Comparison of ENCODE assay signal across 1 cellular context in the genomic region with DNA sequence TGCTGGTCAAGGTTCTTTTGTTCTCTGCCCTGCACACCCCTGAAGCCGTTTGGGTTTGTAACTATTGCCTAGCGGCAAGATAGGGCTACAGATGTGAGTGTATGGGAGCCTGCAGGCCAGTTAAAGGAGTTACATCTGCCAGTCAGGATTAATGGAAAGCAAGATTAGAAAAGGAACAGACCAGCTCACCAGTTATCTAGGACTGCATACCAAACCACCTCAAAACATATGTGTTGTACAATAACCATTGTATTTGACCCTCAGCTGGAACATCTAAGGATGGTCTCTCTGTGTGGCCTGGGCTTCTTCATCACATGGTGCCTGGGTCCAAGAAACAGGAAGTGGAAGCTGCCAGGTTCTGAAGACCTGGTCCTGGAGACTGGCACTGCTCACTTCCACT.
TF ChIP-seq lines count a peak whose summit lies in the region.

No MANE protein-coding gene starts in this region.

TF ChIP-seq in K562, 482 proteins besides CTCF, POLR2A, EP300 and RAD21 (continued from another document and continues in another):
- TF ChIP-seq, protein P1, sequence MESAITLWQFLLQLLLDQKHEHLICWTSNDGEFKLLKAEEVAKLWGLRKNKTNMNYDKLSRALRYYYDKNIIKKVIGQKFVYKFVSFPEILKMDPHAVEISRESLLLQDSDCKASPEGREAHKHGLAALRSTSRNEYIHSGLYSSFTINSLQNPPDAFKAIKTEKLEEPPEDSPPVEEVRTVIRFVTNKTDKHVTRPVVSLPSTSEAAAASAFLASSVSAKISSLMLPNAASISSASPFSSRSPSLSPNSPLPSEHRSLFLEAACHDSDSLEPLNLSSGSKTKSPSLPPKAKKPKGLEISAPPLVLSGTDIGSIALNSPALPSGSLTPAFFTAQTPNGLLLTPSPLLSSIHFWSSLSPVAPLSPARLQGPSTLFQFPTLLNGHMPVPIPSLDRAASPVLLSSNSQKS (CRISPR knock-in tag; IDR thresholded peaks at IDR 0.05), result no peak
- TF ChIP-seq ARID1B (IDR thresholded peaks at IDR 0.05) (peak; percentile 86), RHOXF2B (CRISPR knock-in tag; conservative IDR thresholded peaks at IDR 0.05) (no peak), TCF7 (IDR thresholded peaks at IDR 0.05; ENCODE audit: borderline replicate concordance) (0 out of 2 replicates have a peak, but pooled peaks have one; percentile 26), OTX1 (CRISPR knock-in tag; IDR thresholded peaks at IDR 0.05) (no peak), ZNF408 (CRISPR knock-in tag; IDR thresholded peaks at IDR 0.05; ENCODE audit: low read depth) (no peak), BACH1 (tag; IDR thresholded peaks at IDR 0.05) (no peak), GTF2E2 (tag; IDR thresholded peaks at IDR 0.05) (no peak), FOXJ3 (CRISPR knock-in tag; IDR thresholded peaks at IDR 0.05) (no peak), SIRT6 (IDR thresholded peaks at IDR 0.05; ENCODE audit: low read depth, low read length) (no peak), HEY1 (CRISPR knock-in tag; IDR thresholded peaks at IDR 0.05; ENCODE audit: borderline replicate concordance) (no peak), RBM17 (IDR thresholded peaks at IDR 0.05; ENCODE audit: borderline replicate concordance, low read depth, low read length) (no peak), ZNF274 (IDR thresholded peaks at IDR 0.05; ENCODE audit: borderline replicate concordance, low read depth, low read length) (no peak; the same call in 1 of the 2 replicates), GATA2 (CRISPR knock-in tag; IDR thresholded peaks at IDR 0.05) (peak; percentile 79), CHD1 (IDR thresholded peaks at IDR 0.05; ENCODE audit: low read length) (no peak), RAD51 (IDR thresholded peaks at IDR 0.05; ENCODE audit: borderline replicate concordance, low read depth) (0 out of 2 replicates have a peak, but pooled peaks have one; percentile 7), NFYB (IDR thresholded peaks at IDR 0.05; ENCODE audit: extremely low read depth, insufficient read length) (no peak), ERF (CRISPR knock-in tag; IDR thresholded peaks at IDR 0.05) (no peak), ZC3H4 (CRISPR knock-in tag; IDR thresholded peaks at IDR 0.05; ENCODE audit: borderline replicate concordance) (no peak), TAF9B (IDR thresholded peaks at IDR 0.05; ENCODE audit: partially characterized antibody) (no peak)
- TF ChIP-seq, protein P2, sequence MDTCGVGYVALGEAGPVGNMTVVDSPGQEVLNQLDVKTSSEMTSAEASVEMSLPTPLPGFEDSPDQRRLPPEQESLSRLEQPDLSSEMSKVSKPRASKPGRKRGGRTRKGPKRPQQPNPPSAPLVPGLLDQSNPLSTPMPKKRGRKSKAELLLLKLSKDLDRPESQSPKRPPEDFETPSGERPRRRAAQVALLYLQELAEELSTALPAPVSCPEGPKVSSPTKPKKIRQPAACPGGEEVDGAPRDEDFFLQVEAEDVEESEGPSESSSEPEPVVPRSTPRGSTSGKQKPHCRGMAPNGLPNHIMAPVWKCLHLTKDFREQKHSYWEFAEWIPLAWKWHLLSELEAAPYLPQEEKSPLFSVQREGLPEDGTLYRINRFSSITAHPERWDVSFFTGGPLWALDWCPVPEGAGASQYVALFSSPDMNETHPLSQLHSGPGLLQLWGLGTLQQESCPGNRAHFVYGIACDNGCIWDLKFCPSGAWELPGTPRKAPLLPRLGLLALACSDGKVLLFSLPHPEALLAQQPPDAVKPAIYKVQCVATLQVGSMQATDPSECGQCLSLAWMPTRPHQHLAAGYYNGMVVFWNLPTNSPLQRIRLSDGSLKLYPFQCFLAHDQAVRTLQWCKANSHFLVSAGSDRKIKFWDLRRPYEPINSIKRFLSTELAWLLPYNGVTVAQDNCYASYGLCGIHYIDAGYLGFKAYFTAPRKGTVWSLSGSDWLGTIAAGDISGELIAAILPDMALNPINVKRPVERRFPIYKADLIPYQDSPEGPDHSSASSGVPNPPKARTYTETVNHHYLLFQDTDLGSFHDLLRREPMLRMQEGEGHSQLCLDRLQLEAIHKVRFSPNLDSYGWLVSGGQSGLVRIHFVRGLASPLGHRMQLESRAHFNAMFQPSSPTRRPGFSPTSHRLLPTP (IDR thresholded peaks at IDR 0.05; ENCODE audit: borderline replicate concordance, extremely low read depth, insufficient read length), result no peak
- TF ChIP-seq, protein P3, sequence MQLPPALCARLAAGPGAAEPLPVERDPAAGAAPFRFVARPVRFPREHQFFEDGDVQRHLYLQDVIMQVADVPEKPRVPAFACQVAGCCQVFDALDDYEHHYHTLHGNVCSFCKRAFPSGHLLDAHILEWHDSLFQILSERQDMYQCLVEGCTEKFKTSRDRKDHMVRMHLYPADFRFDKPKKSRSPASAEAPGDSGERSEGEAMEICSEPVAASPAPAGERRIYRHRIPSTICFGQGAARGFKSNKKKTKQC (CRISPR knock-in tag; IDR thresholded peaks at IDR 0.05), result no peak
- TF ChIP-seq, protein P4, sequence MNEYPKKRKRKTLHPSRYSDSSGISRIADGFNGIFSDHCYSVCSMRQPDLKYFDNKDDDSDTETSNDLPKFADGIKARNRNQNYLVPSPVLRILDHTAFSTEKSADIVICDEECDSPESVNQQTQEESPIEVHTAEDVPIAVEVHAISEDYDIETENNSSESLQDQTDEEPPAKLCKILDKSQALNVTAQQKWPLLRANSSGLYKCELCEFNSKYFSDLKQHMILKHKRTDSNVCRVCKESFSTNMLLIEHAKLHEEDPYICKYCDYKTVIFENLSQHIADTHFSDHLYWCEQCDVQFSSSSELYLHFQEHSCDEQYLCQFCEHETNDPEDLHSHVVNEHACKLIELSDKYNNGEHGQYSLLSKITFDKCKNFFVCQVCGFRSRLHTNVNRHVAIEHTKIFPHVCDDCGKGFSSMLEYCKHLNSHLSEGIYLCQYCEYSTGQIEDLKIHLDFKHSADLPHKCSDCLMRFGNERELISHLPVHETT (CRISPR knock-in tag; conservative IDR thresholded peaks at IDR 0.05 in 1 of 2, IDR thresholded peaks at IDR 0.05 in 1 of 2), result peak in 1 of 2 experiments; percentile 60; a peak in 1 of 4 replicates
- TF ChIP-seq, protein P5, sequence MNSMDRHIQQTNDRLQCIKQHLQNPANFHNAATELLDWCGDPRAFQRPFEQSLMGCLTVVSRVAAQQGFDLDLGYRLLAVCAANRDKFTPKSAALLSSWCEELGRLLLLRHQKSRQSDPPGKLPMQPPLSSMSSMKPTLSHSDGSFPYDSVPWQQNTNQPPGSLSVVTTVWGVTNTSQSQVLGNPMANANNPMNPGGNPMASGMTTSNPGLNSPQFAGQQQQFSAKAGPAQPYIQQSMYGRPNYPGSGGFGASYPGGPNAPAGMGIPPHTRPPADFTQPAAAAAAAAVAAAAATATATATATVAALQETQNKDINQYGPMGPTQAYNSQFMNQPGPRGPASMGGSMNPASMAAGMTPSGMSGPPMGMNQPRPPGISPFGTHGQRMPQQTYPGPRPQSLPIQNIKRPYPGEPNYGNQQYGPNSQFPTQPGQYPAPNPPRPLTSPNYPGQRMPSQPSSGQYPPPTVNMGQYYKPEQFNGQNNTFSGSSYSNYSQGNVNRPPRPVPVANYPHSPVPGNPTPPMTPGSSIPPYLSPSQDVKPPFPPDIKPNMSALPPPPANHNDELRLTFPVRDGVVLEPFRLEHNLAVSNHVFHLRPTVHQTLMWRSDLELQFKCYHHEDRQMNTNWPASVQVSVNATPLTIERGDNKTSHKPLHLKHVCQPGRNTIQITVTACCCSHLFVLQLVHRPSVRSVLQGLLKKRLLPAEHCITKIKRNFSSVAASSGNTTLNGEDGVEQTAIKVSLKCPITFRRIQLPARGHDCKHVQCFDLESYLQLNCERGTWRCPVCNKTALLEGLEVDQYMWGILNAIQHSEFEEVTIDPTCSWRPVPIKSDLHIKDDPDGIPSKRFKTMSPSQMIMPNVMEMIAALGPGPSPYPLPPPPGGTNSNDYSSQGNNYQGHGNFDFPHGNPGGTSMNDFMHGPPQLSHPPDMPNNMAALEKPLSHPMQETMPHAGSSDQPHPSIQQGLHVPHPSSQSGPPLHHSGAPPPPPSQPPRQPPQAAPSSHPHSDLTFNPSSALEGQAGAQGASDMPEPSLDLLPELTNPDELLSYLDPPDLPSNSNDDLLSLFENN (IDR thresholded peaks at IDR 0.05; ENCODE audit: low read depth in 2 of 2, low read length in 2 of 2), result no peak
- TF ChIP-seq, protein P6, sequence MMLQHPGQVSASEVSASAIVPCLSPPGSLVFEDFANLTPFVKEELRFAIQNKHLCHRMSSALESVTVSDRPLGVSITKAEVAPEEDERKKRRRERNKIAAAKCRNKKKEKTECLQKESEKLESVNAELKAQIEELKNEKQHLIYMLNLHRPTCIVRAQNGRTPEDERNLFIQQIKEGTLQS (IDR thresholded peaks at IDR 0.05), result no peak
- TF ChIP-seq, protein P6 (CRISPR knock-in tag; conservative IDR thresholded peaks at IDR 0.05), result no peak
- TF ChIP-seq, protein P7, sequence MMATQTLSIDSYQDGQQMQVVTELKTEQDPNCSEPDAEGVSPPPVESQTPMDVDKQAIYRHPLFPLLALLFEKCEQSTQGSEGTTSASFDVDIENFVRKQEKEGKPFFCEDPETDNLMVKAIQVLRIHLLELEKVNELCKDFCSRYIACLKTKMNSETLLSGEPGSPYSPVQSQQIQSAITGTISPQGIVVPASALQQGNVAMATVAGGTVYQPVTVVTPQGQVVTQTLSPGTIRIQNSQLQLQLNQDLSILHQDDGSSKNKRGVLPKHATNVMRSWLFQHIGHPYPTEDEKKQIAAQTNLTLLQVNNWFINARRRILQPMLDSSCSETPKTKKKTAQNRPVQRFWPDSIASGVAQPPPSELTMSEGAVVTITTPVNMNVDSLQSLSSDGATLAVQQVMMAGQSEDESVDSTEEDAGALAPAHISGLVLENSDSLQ (IDR thresholded peaks at IDR 0.05), result peak; percentile 78
- TF ChIP-seq, protein P8, sequence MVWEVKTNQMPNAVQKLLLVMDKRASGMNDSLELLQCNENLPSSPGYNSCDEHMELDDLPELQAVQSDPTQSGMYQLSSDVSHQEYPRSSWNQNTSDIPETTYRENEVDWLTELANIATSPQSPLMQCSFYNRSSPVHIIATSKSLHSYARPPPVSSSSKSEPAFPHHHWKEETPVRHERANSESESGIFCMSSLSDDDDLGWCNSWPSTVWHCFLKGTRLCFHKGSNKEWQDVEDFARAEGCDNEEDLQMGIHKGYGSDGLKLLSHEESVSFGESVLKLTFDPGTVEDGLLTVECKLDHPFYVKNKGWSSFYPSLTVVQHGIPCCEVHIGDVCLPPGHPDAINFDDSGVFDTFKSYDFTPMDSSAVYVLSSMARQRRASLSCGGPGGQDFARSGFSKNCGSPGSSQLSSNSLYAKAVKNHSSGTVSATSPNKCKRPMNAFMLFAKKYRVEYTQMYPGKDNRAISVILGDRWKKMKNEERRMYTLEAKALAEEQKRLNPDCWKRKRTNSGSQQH (CRISPR knock-in tag; IDR thresholded peaks at IDR 0.05), result no peak
- TF ChIP-seq, protein P9, sequence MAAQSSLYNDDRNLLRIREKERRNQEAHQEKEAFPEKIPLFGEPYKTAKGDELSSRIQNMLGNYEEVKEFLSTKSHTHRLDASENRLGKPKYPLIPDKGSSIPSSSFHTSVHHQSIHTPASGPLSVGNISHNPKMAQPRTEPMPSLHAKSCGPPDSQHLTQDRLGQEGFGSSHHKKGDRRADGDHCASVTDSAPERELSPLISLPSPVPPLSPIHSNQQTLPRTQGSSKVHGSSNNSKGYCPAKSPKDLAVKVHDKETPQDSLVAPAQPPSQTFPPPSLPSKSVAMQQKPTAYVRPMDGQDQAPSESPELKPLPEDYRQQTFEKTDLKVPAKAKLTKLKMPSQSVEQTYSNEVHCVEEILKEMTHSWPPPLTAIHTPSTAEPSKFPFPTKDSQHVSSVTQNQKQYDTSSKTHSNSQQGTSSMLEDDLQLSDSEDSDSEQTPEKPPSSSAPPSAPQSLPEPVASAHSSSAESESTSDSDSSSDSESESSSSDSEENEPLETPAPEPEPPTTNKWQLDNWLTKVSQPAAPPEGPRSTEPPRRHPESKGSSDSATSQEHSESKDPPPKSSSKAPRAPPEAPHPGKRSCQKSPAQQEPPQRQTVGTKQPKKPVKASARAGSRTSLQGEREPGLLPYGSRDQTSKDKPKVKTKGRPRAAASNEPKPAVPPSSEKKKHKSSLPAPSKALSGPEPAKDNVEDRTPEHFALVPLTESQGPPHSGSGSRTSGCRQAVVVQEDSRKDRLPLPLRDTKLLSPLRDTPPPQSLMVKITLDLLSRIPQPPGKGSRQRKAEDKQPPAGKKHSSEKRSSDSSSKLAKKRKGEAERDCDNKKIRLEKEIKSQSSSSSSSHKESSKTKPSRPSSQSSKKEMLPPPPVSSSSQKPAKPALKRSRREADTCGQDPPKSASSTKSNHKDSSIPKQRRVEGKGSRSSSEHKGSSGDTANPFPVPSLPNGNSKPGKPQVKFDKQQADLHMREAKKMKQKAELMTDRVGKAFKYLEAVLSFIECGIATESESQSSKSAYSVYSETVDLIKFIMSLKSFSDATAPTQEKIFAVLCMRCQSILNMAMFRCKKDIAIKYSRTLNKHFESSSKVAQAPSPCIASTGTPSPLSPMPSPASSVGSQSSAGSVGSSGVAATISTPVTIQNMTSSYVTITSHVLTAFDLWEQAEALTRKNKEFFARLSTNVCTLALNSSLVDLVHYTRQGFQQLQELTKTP (IDR thresholded peaks at IDR 0.05; ENCODE audit: low read depth in 1 of 2, partially characterized antibody in 2 of 2), result no peak
- TF ChIP-seq, protein P10, sequence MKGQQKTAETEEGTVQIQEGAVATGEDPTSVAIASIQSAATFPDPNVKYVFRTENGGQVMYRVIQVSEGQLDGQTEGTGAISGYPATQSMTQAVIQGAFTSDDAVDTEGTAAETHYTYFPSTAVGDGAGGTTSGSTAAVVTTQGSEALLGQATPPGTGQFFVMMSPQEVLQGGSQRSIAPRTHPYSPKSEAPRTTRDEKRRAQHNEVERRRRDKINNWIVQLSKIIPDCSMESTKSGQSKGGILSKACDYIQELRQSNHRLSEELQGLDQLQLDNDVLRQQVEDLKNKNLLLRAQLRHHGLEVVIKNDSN (CRISPR knock-in tag; IDR thresholded peaks at IDR 0.05), result peak; percentile 46; the same call in 1 of the 2 replicates
- TF ChIP-seq, protein P11, sequence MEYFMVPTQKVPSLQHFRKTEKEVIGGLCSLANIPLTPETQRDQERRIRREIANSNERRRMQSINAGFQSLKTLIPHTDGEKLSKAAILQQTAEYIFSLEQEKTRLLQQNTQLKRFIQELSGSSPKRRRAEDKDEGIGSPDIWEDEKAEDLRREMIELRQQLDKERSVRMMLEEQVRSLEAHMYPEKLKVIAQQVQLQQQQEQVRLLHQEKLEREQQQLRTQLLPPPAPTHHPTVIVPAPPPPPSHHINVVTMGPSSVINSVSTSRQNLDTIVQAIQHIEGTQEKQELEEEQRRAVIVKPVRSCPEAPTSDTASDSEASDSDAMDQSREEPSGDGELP (CRISPR knock-in tag; IDR thresholded peaks at IDR 0.05; ENCODE audit: borderline replicate concordance), result peak; percentile 60; the same call in 1 of the 2 replicates
- TF ChIP-seq, protein P12, sequence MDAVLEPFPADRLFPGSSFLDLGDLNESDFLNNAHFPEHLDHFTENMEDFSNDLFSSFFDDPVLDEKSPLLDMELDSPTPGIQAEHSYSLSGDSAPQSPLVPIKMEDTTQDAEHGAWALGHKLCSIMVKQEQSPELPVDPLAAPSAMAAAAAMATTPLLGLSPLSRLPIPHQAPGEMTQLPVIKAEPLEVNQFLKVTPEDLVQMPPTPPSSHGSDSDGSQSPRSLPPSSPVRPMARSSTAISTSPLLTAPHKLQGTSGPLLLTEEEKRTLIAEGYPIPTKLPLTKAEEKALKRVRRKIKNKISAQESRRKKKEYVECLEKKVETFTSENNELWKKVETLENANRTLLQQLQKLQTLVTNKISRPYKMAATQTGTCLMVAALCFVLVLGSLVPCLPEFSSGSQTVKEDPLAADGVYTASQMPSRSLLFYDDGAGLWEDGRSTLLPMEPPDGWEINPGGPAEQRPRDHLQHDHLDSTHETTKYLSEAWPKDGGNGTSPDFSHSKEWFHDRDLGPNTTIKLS (IDR thresholded peaks at IDR 0.05; ENCODE audit: borderline replicate concordance, low read depth), result no peak
